In genomic region chr1:15850450-15851079, GRCh38 we compare ENCODE assay signal across 8 cellular contexts. TPM values are rescaled to one million over a fixed set of nuclear protein-coding genes. Genes with fewer than 3 reads are reported as not detected.
DNase-seq lines count a peak whose midpoint lies in the region; ATAC-seq and TF ChIP-seq lines count a peak whose summit lies in the region.

No MANE protein-coding gene starts in this region.

- H3K4me1 Mint-ChIP-seq in activated naive CD4-positive, alpha-beta T cell treated with anti-CD3 and anti-CD28 coated beads, Interleukin-2, amount 10 ng/mL, durations not matched to agents 7 days and 5 days, result peaks cover 48% of the 10 kb centered on the region
- peaks cover 54% of the 10 kb centered on the region for H3K4me1 Mint-ChIP-seq in activated naive CD8-positive, alpha-beta T cell treated with anti-CD3 and anti-CD28 coated beads, Interleukin-2, amount 50 U/mL, for 24 hours

- H3K9me3 Mint-ChIP-seq in activated naive CD4-positive, alpha-beta T cell treated with anti-CD3 and anti-CD28 coated beads, Interleukin-2, amount 10 ng/mL, durations not matched to agents 7 days and 5 days, result no peaks in the 10 kb centered on the region
- H3K9me3 Mint-ChIP-seq in activated naive CD8-positive, alpha-beta T cell treated with anti-CD3 and anti-CD28 coated beads, Interleukin-2, amount 50 U/mL, for 24 hours, result no peaks in the 10 kb centered on the region

- H3K27ac ChIP-seq in right lobe of liver (peak overlapping the region; percentile 95 to 99 (median 97)), tibial nerve (peak overlapping the region; percentile 94 to 99 (median 98))

- no peak for ATAC-seq in activated naive CD8-positive, alpha-beta T cell treated with anti-CD3 and anti-CD28 coated beads, Interleukin-2, amount 50 U/mL, for 24 hours
- ATAC-seq in right lobe of liver (no peak), GM21723 (IDR thresholded peaks at IDR 0.05; ENCODE audit: unreplicated experiment) (no peak)

- H3K9me3 ChIP-seq in right lobe of liver, result no peaks in the 10 kb centered on the region
- no peaks in the 10 kb centered on the region for H3K9me3 ChIP-seq in tibial nerve

- peak overlapping the region; percentile 71 for H3K4me3 Mint-ChIP-seq in activated naive CD4-positive, alpha-beta T cell treated with anti-CD3 and anti-CD28 coated beads, Interleukin-2, amount 10 ng/mL, durations not matched to agents 7 days and 5 days
- peak overlapping the region; percentile 91 for H3K4me3 Mint-ChIP-seq in activated naive CD8-positive, alpha-beta T cell treated with anti-CD3 and anti-CD28 coated beads, Interleukin-2, amount 50 U/mL, for 24 hours

- CTCF ChIA-PET in activated naive CD4-positive, alpha-beta T cell treated with anti-CD3 and anti-CD28 coated beads, Interleukin-2, amount 10 ng/mL, durations not matched to agents 7 days and 5 days (lab: Charles Lee), result interaction anchor here (1.7 kb wide), 1 partner anchor 35 kb away, joined by 4 read pairs; no protein-coding TSS in a partner anchor

- TF ChIP-seq EP300 in tibial nerve (IDR thresholded peaks at IDR 0.05), result no peak

- no peaks in the 10 kb centered on the region for H3K36me3 ChIP-seq in right lobe of liver
- H3K36me3 ChIP-seq in tibial nerve, result no peaks in the 10 kb centered on the region

- TF ChIP-seq POLR2A in right lobe of liver (IDR thresholded peaks at IDR 0.05) (no peak), tibial nerve (IDR thresholded peaks at IDR 0.05) (no peak)

- H3K4me1 ChIP-seq in right lobe of liver, result peaks cover 0 to 66% (median 20%) of the 10 kb centered on the region in 4 donors
- peaks cover 0 to 67% (median 30%) of the 10 kb centered on the region in 4 donors for H3K4me1 ChIP-seq in tibial nerve

- no peak for DNase-seq in activated naive CD4-positive, alpha-beta T cell treated with anti-CD3 and anti-CD28 coated beads, Interleukin-2, amount 10 ng/mL, durations not matched to agents 7 days and 5 days
- DNase-seq in activated naive CD4-positive, alpha-beta T cell treated with anti-CD3 and anti-CD28 coated beads, Interleukin-2, amount 50 U/mL, for 16 hours, result no peak
- no peak for DNase-seq in activated naive CD8-positive, alpha-beta T cell treated with anti-CD3 and anti-CD28 coated beads, Interleukin-2, amount 50 U/mL, for 24 hours
- DNase-seq in right lobe of liver (no peak), tibial nerve (ENCODE audit: low spot score in 2 of 2) (no peak), NCI-H2171 (lab: John Stamatoyannopoulos, UW) (no peak), middle frontal gyrus (ENCODE audit: extremely low spot score, low spot score) (no peak)

- H3K27me3 ChIP-seq in right lobe of liver (no peaks in the 10 kb centered on the region), tibial nerve (no peaks in the 10 kb centered on the region)

- no peaks in the 10 kb centered on the region for H3K27me3 Mint-ChIP-seq in activated naive CD4-positive, alpha-beta T cell treated with anti-CD3 and anti-CD28 coated beads, Interleukin-2, amount 10 ng/mL, durations not matched to agents 7 days and 5 days
- H3K27me3 Mint-ChIP-seq in activated naive CD8-positive, alpha-beta T cell treated with anti-CD3 and anti-CD28 coated beads, Interleukin-2, amount 50 U/mL, for 24 hours, result no peaks in the 10 kb centered on the region

- 4% methylated on average over 2 of the region's 2 CpGs for WGBS in right lobe of liver (ENCODE audit: insufficient coverage, low coverage, low lambda C conversion rate, missing lambda C conversion rate)
- 12 to 14% methylated on average over 2 of the region's 2 CpGs for WGBS in tibial nerve, 2 donors

- intact Hi-C loops in right lobe of liver (cut with DNase I), result no loop called here

- H3K36me3 Mint-ChIP-seq in activated naive CD4-positive, alpha-beta T cell treated with anti-CD3 and anti-CD28 coated beads, Interleukin-2, amount 10 ng/mL, durations not matched to agents 7 days and 5 days, result peaks cover 10% of the 10 kb centered on the region
- peaks cover 7% of the 10 kb centered on the region for H3K36me3 Mint-ChIP-seq in activated naive CD8-positive, alpha-beta T cell treated with anti-CD3 and anti-CD28 coated beads, Interleukin-2, amount 50 U/mL, for 24 hours (ENCODE audit: low read depth)

- H3K4me3 ChIP-seq in right lobe of liver, result peak overlapping the region in 2 of 3 donors; percentile 72 to 85
- H3K4me3 ChIP-seq in tibial nerve, result peak overlapping the region in 3 of 4 donors; percentile 74 to 99 (median 80)

- TF ChIP-seq CTCF in right lobe of liver (IDR thresholded peaks at IDR 0.05) (no peak), tibial nerve (IDR thresholded peaks at IDR 0.05) (no peak)

- H3K27ac Mint-ChIP-seq in activated naive CD4-positive, alpha-beta T cell treated with anti-CD3 and anti-CD28 coated beads, Interleukin-2, amount 10 ng/mL, durations not matched to agents 7 days and 5 days, result no peak overlapping the region
- peak overlapping the region; percentile 49 for H3K27ac Mint-ChIP-seq in activated naive CD8-positive, alpha-beta T cell treated with anti-CD3 and anti-CD28 coated beads, Interleukin-2, amount 50 U/mL, for 24 hours

RNA-seq across cellular contexts. Expression of gene SPEN, which starts 3.1 kb away (rescaled TPM):
- total RNA-seq in right lobe of liver, result 10 to 100 TPM; 13.5 to 33.7 (median 23.2) TPM
- total RNA-seq in tibial nerve, result 10 to 100 TPM; 67.9 to 87.0 (median 77.8) TPM

RNA-seq across cellular contexts. Expression of gene UQCRHL, which starts 43.1 kb away (rescaled TPM):
- total RNA-seq in right lobe of liver (1 to 10 TPM in 2 of 6 experiments, under 1 TPM in 4; 0.42 to 1.1 (median 0.51) TPM), tibial nerve (1 to 10 TPM; 1.1 to 2.5 (median 1.4) TPM)
